In genomic region chr10:129106314-129106713, GRCh38 we compare ENCODE assay signal across 30 cellular contexts.
"Had no signal": no experiment of that assay in that cellular context is flagged by ENCODE, and none has a peak within 500 bp of the region (broad histone marks: within the 10 kb centered on the region; RNA-seq: fewer than 3 reads in every experiment).

No MANE protein-coding gene starts in this region.

- H3K9me3 ChIP-seq: ascending aorta, breast epithelium had no signal

- H3K36me3 Mint-ChIP-seq: activated CD4-positive, alpha-beta memory T cell treated with anti-CD3 and anti-CD28 coated beads for 36 hours; activated naive CD4-positive, alpha-beta T cell treated with anti-CD3 and anti-CD28 coated beads, Interleukin-2, amount 50 U/mL, for 72 hours; brain had no signal

- H3K27ac Mint-ChIP-seq: activated CD4-positive, alpha-beta memory T cell treated with anti-CD3 and anti-CD28 coated beads for 36 hours; activated CD4-positive, alpha-beta T cell treated with anti-CD3 and anti-CD28 coated beads for 36 hours; activated CD4-positive, alpha-beta T cell treated with anti-CD3 and anti-CD28 coated beads, Interleukin-2, amount 10 ng/mL, durations not matched to agents 24 days and 14 days; activated CD8-positive, alpha-beta memory T cell treated with anti-CD3 and anti-CD28 coated beads, Interleukin-2, amount 10 ng/mL, durations not matched to agents 7 days and 5 days; activated CD8-positive, alpha-beta T cell treated with anti-CD3 and anti-CD28 coated beads, Interleukin-2, amount 10 ng/mL, durations not matched to agents 7 days and 5 days; activated naive CD4-positive, alpha-beta T cell treated with anti-CD3 and anti-CD28 coated beads, Interleukin-2, amount 10 ng/mL, durations not matched to agents 7 days and 5 days; activated naive CD4-positive, alpha-beta T cell treated with anti-CD3 and anti-CD28 coated beads, Interleukin-2, amount 50 U/mL, for 72 hours; activated naive CD8-positive, alpha-beta T cell treated with anti-CD3 and anti-CD28 coated beads, Interleukin-2, amount 10 ng/mL, durations not matched to agents 7 days and 5 days; brain; dendritic cell treated with granulocyte-macrophage colony-stimulating factor and Interleukin-4, amounts not matched to agents 40 ng/mL and 50 ng/mL, for 4 days; endodermal cell had no signal

- ATAC-seq: activated CD4-positive, alpha-beta T cell treated with anti-CD3 and anti-CD28 coated beads for 36 hours; activated CD8-positive, alpha-beta memory T cell treated with anti-CD3 and anti-CD28 coated beads, Interleukin-2, amount 10 ng/mL, durations not matched to agents 7 days and 5 days; activated CD8-positive, alpha-beta T cell treated with anti-CD3 and anti-CD28 coated beads, Interleukin-2, amount 10 ng/mL, durations not matched to agents 7 days and 5 days; activated naive CD4-positive, alpha-beta T cell treated with anti-CD3 and anti-CD28 coated beads, Interleukin-2, amount 50 U/mL, for 72 hours; esophagus mucosa had no signal

- H3K4me1 ChIP-seq: breast epithelium had no signal

- H3K27me3 Mint-ChIP-seq: activated CD4-positive, alpha-beta memory T cell treated with anti-CD3 and anti-CD28 coated beads for 36 hours; activated CD4-positive, alpha-beta T cell treated with anti-CD3 and anti-CD28 coated beads for 36 hours; activated CD4-positive, alpha-beta T cell treated with anti-CD3 and anti-CD28 coated beads, Interleukin-2, amount 10 ng/mL, durations not matched to agents 24 days and 14 days; activated CD8-positive, alpha-beta memory T cell treated with anti-CD3 and anti-CD28 coated beads, Interleukin-2, amount 10 ng/mL, durations not matched to agents 7 days and 5 days; activated naive CD8-positive, alpha-beta T cell treated with anti-CD3 and anti-CD28 coated beads, Interleukin-2, amount 10 ng/mL, durations not matched to agents 7 days and 5 days; dendritic cell treated with granulocyte-macrophage colony-stimulating factor and Interleukin-4, amounts not matched to agents 40 ng/mL and 50 ng/mL, for 4 days had no signal

- H3K4me3 Mint-ChIP-seq: activated CD4-positive, alpha-beta memory T cell treated with anti-CD3 and anti-CD28 coated beads for 36 hours; activated CD4-positive, alpha-beta T cell treated with anti-CD3 and anti-CD28 coated beads for 36 hours; activated CD4-positive, alpha-beta T cell treated with anti-CD3 and anti-CD28 coated beads, Interleukin-2, amount 10 ng/mL, durations not matched to agents 24 days and 14 days; activated CD8-positive, alpha-beta memory T cell treated with anti-CD3 and anti-CD28 coated beads, Interleukin-2, amount 10 ng/mL, durations not matched to agents 7 days and 5 days; activated CD8-positive, alpha-beta T cell treated with anti-CD3 and anti-CD28 coated beads, Interleukin-2, amount 10 ng/mL, durations not matched to agents 7 days and 5 days; activated naive CD4-positive, alpha-beta T cell treated with anti-CD3 and anti-CD28 coated beads, Interleukin-2, amount 10 ng/mL, durations not matched to agents 7 days and 5 days; activated naive CD8-positive, alpha-beta T cell treated with anti-CD3 and anti-CD28 coated beads, Interleukin-2, amount 10 ng/mL, durations not matched to agents 7 days and 5 days; brain; dendritic cell treated with granulocyte-macrophage colony-stimulating factor and Interleukin-4, amounts not matched to agents 40 ng/mL and 50 ng/mL, for 4 days; endodermal cell had no signal

- H3K4me1 Mint-ChIP-seq: endodermal cell had no signal

- H3K27ac ChIP-seq: ascending aorta, breast epithelium, cardiac muscle cell, coronary artery, dorsolateral prefrontal cortex had no signal

- DNase-seq: activated CD4-positive, alpha-beta memory T cell treated with anti-CD3 and anti-CD28 coated beads for 36 hours; activated CD4-positive, alpha-beta T cell treated with anti-CD3 and anti-CD28 coated beads for 36 hours; activated CD4-positive, alpha-beta T cell treated with anti-CD3 and anti-CD28 coated beads, Interleukin-2, amount 10 ng/mL, durations not matched to agents 24 days and 14 days; activated CD4-positive, CD25-positive, alpha-beta regulatory T cell; activated CD4-positive, CD25-positive, alpha-beta regulatory T cell treated with anti-CD3 and anti-CD28 coated beads, Interleukin-2, amount 50 U/mL, for 72 hours; activated CD8-positive, alpha-beta memory T cell treated with anti-CD3 and anti-CD28 coated beads, Interleukin-2, amount 50 U/mL, for 4 hours; activated gamma-delta T cell; activated naive CD4-positive, alpha-beta T cell; activated naive CD4-positive, alpha-beta T cell treated with anti-CD3 and anti-CD28 coated beads, Interleukin-2, amount 10 ng/mL, durations not matched to agents 7 days and 5 days; activated naive CD8-positive, alpha-beta T cell treated with anti-CD3 and anti-CD28 coated beads, Interleukin-2, amount 10 ng/mL, durations not matched to agents 7 days and 5 days; activated T-cell treated with anti-CD3 and anti-CD28 coated beads, Interleukin-2, amount 50 U/mL, for 1 hour; activated T-cell treated with anti-CD3 and anti-CD28 coated beads, Interleukin-2, amount 50 U/mL, for 48 hours; central memory CD4-positive, alpha-beta T cell; cerebellar nuclear complex; dorsolateral prefrontal cortex; effector memory CD4-positive, alpha-beta T cell; endodermal cell; foreskin fibroblast; T-helper 2 cell had no signal

- H3K9me3 Mint-ChIP-seq: activated CD4-positive, alpha-beta memory T cell treated with anti-CD3 and anti-CD28 coated beads for 36 hours; activated CD4-positive, alpha-beta T cell treated with anti-CD3 and anti-CD28 coated beads, Interleukin-2, amount 10 ng/mL, durations not matched to agents 24 days and 14 days; dendritic cell treated with granulocyte-macrophage colony-stimulating factor and Interleukin-4, amounts not matched to agents 40 ng/mL and 50 ng/mL, for 4 days; endodermal cell had no signal

- FAIRE-seq: frontal cortex had no signal

- H3K4me3 ChIP-seq: ascending aorta, breast epithelium, cardiac muscle cell, coronary artery, dorsolateral prefrontal cortex had no signal

- H3K27me3 ChIP-seq: ascending aorta, breast epithelium, cardiac muscle cell had no signal

- H3K36me3 ChIP-seq: ascending aorta, breast epithelium, cardiac muscle cell had no signal
